8 cellular contexts compared by ENCODE assay signal in the genomic region with DNA sequence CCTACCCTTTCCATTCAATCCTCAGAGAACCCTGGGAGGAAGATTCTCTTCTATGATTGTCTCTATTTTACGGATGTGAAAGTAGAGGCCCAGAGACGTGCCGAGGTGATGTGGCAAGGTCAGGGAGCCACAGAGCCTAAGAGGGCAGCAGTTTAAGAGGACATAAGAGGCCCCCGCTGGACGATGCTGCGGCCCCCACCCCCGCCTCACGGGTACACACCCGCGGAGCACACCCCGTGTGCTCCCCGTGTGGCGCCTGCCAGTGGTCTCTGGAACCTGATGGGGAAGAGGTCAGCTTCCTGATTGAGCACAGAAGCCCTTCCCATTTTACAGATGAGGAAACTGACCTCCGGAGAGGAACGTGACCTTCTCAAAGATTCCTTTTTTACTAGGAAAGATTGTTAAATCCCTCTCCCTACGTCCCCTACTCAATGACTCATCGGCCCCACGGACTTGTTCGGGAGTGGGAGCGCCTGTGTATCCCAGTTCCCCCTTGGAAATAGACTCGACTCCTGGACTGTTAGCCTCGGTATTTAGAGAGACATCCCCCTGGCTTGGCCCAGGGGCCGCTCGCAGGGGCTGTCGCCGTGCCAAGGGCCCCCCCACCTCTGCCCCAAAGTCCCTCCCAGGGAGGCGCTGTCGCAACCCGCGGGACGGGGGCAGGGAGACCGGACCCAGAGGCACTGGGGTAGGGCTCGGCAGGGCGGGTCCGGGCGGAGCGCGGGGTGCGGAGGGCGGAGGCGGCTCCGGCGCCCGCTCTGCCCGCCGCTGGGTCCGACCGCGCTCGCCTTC. TPM values are rescaled to one million over a fixed set of nuclear protein-coding genes. Genes with fewer than 3 reads are reported as not detected.
DNase-seq lines count a peak whose midpoint lies in the region; ATAC-seq and TF ChIP-seq lines count a peak whose summit lies in the region.

A gene with protein sequence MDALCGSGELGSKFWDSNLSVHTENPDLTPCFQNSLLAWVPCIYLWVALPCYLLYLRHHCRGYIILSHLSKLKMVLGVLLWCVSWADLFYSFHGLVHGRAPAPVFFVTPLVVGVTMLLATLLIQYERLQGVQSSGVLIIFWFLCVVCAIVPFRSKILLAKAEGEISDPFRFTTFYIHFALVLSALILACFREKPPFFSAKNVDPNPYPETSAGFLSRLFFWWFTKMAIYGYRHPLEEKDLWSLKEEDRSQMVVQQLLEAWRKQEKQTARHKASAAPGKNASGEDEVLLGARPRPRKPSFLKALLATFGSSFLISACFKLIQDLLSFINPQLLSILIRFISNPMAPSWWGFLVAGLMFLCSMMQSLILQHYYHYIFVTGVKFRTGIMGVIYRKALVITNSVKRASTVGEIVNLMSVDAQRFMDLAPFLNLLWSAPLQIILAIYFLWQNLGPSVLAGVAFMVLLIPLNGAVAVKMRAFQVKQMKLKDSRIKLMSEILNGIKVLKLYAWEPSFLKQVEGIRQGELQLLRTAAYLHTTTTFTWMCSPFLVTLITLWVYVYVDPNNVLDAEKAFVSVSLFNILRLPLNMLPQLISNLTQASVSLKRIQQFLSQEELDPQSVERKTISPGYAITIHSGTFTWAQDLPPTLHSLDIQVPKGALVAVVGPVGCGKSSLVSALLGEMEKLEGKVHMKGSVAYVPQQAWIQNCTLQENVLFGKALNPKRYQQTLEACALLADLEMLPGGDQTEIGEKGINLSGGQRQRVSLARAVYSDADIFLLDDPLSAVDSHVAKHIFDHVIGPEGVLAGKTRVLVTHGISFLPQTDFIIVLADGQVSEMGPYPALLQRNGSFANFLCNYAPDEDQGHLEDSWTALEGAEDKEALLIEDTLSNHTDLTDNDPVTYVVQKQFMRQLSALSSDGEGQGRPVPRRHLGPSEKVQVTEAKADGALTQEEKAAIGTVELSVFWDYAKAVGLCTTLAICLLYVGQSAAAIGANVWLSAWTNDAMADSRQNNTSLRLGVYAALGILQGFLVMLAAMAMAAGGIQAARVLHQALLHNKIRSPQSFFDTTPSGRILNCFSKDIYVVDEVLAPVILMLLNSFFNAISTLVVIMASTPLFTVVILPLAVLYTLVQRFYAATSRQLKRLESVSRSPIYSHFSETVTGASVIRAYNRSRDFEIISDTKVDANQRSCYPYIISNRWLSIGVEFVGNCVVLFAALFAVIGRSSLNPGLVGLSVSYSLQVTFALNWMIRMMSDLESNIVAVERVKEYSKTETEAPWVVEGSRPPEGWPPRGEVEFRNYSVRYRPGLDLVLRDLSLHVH (N-terminal part only) (plus strand): TSS at position 759 of the 792 bp plus-strand sequence. CDS start 56 bp downstream, outside the sequence.

- peak within 1 kb of the TSS in 1 of 2 donors; percentile 37 for H3K4me3 ChIP-seq in body of pancreas
- peak within 1 kb of the TSS; percentile 55 for H3K4me3 ChIP-seq in kidney epithelial cell (ENCODE audit: low read depth, low read length)
- peak within 1 kb of the TSS in 4 of 5 donors; percentile 42 to 66 (median 52) for H3K4me3 ChIP-seq in subcutaneous abdominal adipose tissue (ENCODE audit: low read depth in 1 of 5, low read length in 5 of 5)
- no peak within 1 kb of the TSS for H3K4me3 ChIP-seq in Karpas-422 (ENCODE audit: low read length)

- H3K4me1 ChIP-seq in body of pancreas (peaks cover 64% of the 10 kb centered on the region), subcutaneous abdominal adipose tissue (ENCODE audit: control insufficient read depth in 5 of 5, insufficient read depth in 5 of 5, low read length in 5 of 5) (peaks cover 6 to 47% (median 33%) of the 10 kb centered on the region in 5 donors), Karpas-422 (ENCODE audit: low read length) (peaks cover 13% of the 10 kb centered on the region)

- intact Hi-C loops in body of pancreas (cut with DNase I), result no loop called here

- no peaks in the 10 kb centered on the region for H3K79me2 ChIP-seq in Karpas-422 (ENCODE audit: low read length)

- no peak within 1 kb of the TSS for H2AFZ ChIP-seq in Karpas-422 (ENCODE audit: low read length)

- H3K36me3 ChIP-seq in body of pancreas (replicated peaks in 1 of 2; ENCODE audit: insufficient read depth in 1 of 2, low read depth in 2 of 2) (no peaks in the 10 kb centered on the region), kidney epithelial cell (ENCODE audit: control insufficient read depth, insufficient read depth, low read length) (no peaks in the 10 kb centered on the region), subcutaneous abdominal adipose tissue (ENCODE audit: control insufficient read depth in 5 of 5, insufficient read depth in 5 of 5, low read length in 5 of 5) (no peaks in the 10 kb centered on the region), Karpas-422 (ENCODE audit: insufficient read depth, low read length) (no peaks in the 10 kb centered on the region)

- H3K27me3 ChIP-seq in body of pancreas, result no peaks in the 10 kb centered on the region
- H3K27me3 ChIP-seq in kidney epithelial cell (ENCODE audit: control insufficient read depth, insufficient read depth, low read length), result no peaks in the 10 kb centered on the region
- peaks cover 0 to 24% (median 6%) of the 10 kb centered on the region in 5 donors for H3K27me3 ChIP-seq in subcutaneous abdominal adipose tissue (ENCODE audit: control insufficient read depth in 5 of 5, insufficient read depth in 4 of 5, low read length in 5 of 5)
- H3K27me3 ChIP-seq in Karpas-422 (ENCODE audit: low read length), result no peaks in the 10 kb centered on the region

- H3K27ac ChIP-seq in body of pancreas (peak within 1 kb of the TSS; percentile 82 to 89 (median 86)), subcutaneous abdominal adipose tissue (ENCODE audit: low read depth, low read length) (no peak within 1 kb of the TSS), Karpas-422 (ENCODE audit: low read length) (no peak within 1 kb of the TSS)

- H3K9me2 ChIP-seq in Karpas-422 (replicated peaks; ENCODE audit: insufficient read depth, low read length), result no peaks in the 10 kb centered on the region

- no peak for TF ChIP-seq CTCF in body of pancreas (IDR thresholded peaks at IDR 0.05)
- no peak for TF ChIP-seq CTCF in kidney epithelial cell (IDR thresholded peaks at IDR 0.05; ENCODE audit: insufficient read depth, low read length, poor library complexity, severe bottlenecking)

- H4K20me1 ChIP-seq in Karpas-422 (ENCODE audit: insufficient read depth, low read depth, low read length), result no peaks in the 10 kb centered on the region

- peak; percentile 59 to 86 (median 61) for TF ChIP-seq POLR2A in body of pancreas (IDR thresholded peaks at IDR 0.05)

- ATAC-seq in body of pancreas (peak; percentile 62), GM21390 (IDR thresholded peaks at IDR 0.05; ENCODE audit: unreplicated experiment) (no peak)

- peak within 1 kb of the TSS in 2 of 5 donors; percentile 40 to 57 for H3K9ac ChIP-seq in subcutaneous abdominal adipose tissue (ENCODE audit: low read length in 5 of 5)
- no peak within 1 kb of the TSS for H3K9ac ChIP-seq in Karpas-422 (ENCODE audit: low read length)

- WGBS in body of pancreas, 2 donors, result 15 to 20% methylated on average over 10 to 40 of the region's 50 CpGs

- H3K9me3 ChIP-seq in body of pancreas (no peaks in the 10 kb centered on the region), subcutaneous abdominal adipose tissue (ENCODE audit: control insufficient read depth in 5 of 5, low read length in 5 of 5) (no peaks in the 10 kb centered on the region), Karpas-422 (ENCODE audit: low read length) (no peaks in the 10 kb centered on the region)

- no peak within 1 kb of the TSS for H3K4me2 ChIP-seq in Karpas-422 (ENCODE audit: low read depth, low read length, poor library complexity, severe bottlenecking)

- DNase-seq in NOMO-1 (lab: John Stamatoyannopoulos, UW; ENCODE audit: unreplicated experiment in 2 of 2) (peak; percentile 28 to 40), NOMO-1 treated with dmso at 0.1 percent for 144 hours (lab: John Stamatoyannopoulos, UW; ENCODE audit: unreplicated experiment) (no peak), body of pancreas (peak; percentile 69 to 83 (median 76)), kidney epithelial cell (ENCODE audit: low read depth) (no peak), Karpas-422 (no peak), SW 1271 (lab: John Stamatoyannopoulos, UW) (no peak)

RNA-seq across cellular contexts. Expression of the gene that starts here (rescaled TPM):
- 100 to 1,000 TPM; 130 to 163 TPM for total RNA-seq in body of pancreas
- 0.82 and 1.3 TPM in 2 replicates for total RNA-seq in kidney epithelial cell
- total RNA-seq in Karpas-422 (2014; rRNA removed; shearing (Covaris generic); ENCODE audit: low replicate concordance), result not detected in 2 replicates

Comparison
In these comparisons a context has a peak if more than half of its experiments do, and no peak if none do; other contexts are left out.
1. RNA of the gene that starts here (total RNA-seq): 130 to 163 TPM in body of pancreas; 0.82 to 1.3 TPM in kidney epithelial cell and not detected in Karpas-422; every median in the first group is over 10 times any median in the second.
2. DNase-seq: peak in NOMO-1 (2 of 2) and body of pancreas (4 of 4); none in NOMO-1 treated with dmso at 0.1 percent for 144 hours (single experiment), kidney epithelial cell (single experiment), Karpas-422 (single experiment) and SW 1271 (0 of 2).
3. H3K27ac ChIP-seq: peak in body of pancreas (4 of 4); none in subcutaneous abdominal adipose tissue (single experiment) and Karpas-422 (single experiment).